ENCODE assay signal across 1 cellular context in the genomic region with DNA sequence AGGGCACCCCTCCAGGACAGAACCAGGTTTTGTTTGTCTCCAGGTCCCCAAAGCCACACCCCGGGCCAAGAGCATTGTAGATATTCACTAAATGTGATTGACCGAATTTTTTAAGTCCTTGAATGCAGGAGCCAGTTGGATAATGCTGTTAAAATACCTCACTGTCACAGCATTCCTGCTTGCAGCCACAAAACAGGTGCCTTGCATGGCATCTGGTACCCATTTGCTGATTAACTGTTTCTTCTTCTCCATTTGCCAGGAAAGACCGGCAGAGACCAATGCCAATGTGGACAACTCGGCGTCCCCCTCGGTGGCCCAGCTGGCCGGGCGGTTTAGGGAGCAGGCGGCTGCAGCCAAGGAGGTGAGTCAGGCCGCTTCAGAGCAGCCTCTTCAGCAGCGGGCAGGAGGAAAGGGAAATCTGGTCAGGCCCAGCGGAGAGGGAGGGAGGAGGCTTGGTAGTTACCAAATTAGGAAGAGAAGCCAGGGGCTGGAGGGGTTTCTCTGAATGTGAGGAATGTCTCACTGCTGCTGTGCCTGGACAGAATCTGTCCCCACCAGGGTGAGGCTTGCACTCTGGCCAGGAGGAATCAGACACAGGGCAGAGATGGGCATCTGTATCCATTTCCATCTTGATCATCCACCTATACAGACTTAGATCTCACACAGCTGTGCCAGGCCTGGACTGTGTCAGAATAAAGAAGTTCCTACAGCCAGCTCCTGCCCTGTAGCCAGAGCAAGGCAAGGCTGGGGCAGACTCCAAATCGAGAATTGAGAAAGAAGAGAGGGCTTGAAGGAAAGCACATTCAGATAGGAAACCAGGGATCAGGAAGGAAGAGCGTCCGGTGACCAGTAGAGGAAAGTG.
TF ChIP-seq lines count a peak whose summit lies in the region.

No MANE protein-coding gene starts in this region.

TF ChIP-seq in IMR-90, 13 proteins besides CTCF, POLR2A, EP300 and RAD21 (continued from another document):
- TF ChIP-seq, protein P1, sequence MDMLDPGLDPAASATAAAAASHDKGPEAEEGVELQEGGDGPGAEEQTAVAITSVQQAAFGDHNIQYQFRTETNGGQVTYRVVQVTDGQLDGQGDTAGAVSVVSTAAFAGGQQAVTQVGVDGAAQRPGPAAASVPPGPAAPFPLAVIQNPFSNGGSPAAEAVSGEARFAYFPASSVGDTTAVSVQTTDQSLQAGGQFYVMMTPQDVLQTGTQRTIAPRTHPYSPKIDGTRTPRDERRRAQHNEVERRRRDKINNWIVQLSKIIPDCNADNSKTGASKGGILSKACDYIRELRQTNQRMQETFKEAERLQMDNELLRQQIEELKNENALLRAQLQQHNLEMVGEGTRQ (IDR thresholded peaks at IDR 0.05; ENCODE audit: low read depth, low read length): no peak
- no peak for TF ChIP-seq RFX5 (IDR thresholded peaks at IDR 0.05; ENCODE audit: low read depth, low read length)
TF ChIP-seq in IMR-90: peak in this region for 0.
